ENCODE assay signal across 1 cellular context in the genomic region with DNA sequence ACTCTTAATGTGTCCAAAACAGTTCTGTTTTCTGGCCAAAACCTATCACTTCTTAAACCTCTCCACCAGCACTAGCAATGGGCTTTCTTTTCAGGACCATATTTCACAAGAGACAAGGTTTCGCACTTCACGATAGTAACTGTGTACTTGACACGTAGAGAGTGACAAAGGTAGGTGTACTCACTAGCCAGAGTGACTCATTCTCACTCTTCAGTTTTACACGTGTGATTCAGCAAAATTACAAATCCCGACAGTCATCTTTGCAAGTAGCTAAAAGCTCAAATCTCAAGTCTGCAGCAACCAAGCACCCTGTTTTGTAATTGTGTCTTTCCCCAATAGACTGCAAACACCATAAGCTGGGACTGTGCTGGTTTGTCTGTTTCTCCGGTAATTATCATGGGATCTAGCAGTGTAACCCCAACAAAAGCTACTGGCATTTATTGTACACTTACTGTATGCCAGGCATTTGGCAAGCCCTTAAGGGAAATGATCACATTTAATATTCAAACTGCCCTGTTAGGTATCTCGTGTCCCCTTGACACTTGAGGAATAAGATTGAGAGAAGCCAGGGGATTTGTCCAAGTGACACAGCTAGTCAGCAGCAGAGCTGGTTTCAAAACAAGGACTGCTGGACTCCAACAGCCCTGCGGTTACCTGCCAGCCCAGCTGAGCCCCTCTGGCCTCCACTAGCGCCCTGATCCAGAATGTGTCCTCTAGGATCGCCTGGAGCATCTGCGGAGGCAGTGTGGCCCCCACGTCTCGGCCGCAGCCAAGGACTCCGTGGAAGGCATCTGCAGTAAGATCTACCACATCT.
A peak's percentile ranks its signal among the peaks of the same experiment; 100 is the strongest.
TF ChIP-seq lines count a peak whose summit lies in the region.

No MANE protein-coding gene starts in this region.

TF ChIP-seq in H1, 55 proteins besides CTCF, POLR2A, EP300 and RAD21:
- TF ChIP-seq ASH2L (IDR thresholded peaks at IDR 0.05; ENCODE audit: low read length) (no peak), POLR2AphosphoS5 (IDR thresholded peaks at IDR 0.05; ENCODE audit: low read depth, low read length) (0 out of 2 replicates have a peak, but pooled peaks have one; percentile 18)
